In the genomic region with DNA sequence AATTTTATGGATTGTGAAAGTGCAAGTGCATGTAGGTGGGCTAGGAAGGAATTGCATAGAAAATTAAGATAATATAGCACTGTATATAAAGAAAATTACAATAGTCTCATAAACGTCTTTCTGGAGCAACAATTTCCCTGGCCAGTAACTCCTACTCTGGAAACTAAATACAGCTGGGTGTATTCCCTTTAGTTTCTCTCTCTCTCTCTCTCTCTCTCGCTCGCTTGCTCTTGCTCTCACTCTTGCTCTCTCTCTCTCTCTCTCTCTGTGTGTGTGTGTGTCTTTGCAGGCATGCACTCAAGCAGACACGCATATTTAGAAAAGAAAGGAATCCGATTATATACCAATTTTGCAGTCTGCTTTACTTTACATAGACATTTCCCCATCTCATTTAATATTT, we compare ENCODE assay signal across 20 cellular contexts.
"Had no signal": no experiment of that assay in that cellular context is flagged by ENCODE, and none has a peak within 500 bp of the region (broad histone marks: within the 10 kb centered on the region; RNA-seq: fewer than 3 reads in every experiment).

No MANE protein-coding gene starts in this region.

- H3K27ac Mint-ChIP-seq: activated T-cell treated with anti-CD3 and anti-CD28 coated beads, Interleukin-2, amount 50 U/mL, for 24 hours; activated T-helper 17 cell treated with anti-CD3 and anti-CD28 coated beads, Interleukin-2, amount 50 U/mL, for 72 hours; endodermal cell; stimulated activated naive B cell treated with anti-CD40 and anti-IgM and Interleukin-4, amounts not matched to agents 10 μg/mL and 1 μg/mL and 100 μg/mL, for 72 hours had no signal

- H3K9me3 Mint-ChIP-seq: activated naive CD4-positive, alpha-beta T cell treated with anti-CD3 and anti-CD28 coated beads, Interleukin-2, amount 50 U/mL, for 72 hours; activated T-cell treated with anti-CD3 and anti-CD28 coated beads, Interleukin-2, amount 50 U/mL, for 24 hours; activated T-helper 17 cell treated with anti-CD3 and anti-CD28 coated beads, Interleukin-2, amount 50 U/mL, for 72 hours; endodermal cell; natural killer cell treated with Interleukin-12 subunit alpha and Interleukin-12 subunit beta and Interleukin-15 and Interleukin-18, amount 100 ng/mL, for 72 hours; stimulated activated naive B cell treated with anti-CD40 and anti-IgM and Interleukin-4, amounts not matched to agents 10 μg/mL and 1 μg/mL and 100 μg/mL, for 72 hours had no signal

- H3K4me3 Mint-ChIP-seq: activated T-cell treated with anti-CD3 and anti-CD28 coated beads, Interleukin-2, amount 50 U/mL, for 24 hours; activated T-helper 17 cell treated with anti-CD3 and anti-CD28 coated beads, Interleukin-2, amount 50 U/mL, for 72 hours; endodermal cell; natural killer cell treated with Interleukin-12 subunit alpha and Interleukin-12 subunit beta and Interleukin-15 and Interleukin-18, amount 100 ng/mL, for 72 hours; stimulated activated naive B cell treated with anti-CD40 and anti-IgM and Interleukin-4, amounts not matched to agents 10 μg/mL and 1 μg/mL and 100 μg/mL, for 72 hours had no signal

- H3K4me3 ChIP-seq: right lobe of liver, vagina had no signal

- FAIRE-seq: small intestine had no signal

- DNase-seq: activated CD4-positive, alpha-beta T cell treated with anti-CD3 and anti-CD28 coated beads for 1 hour; activated CD4-positive, alpha-beta T cell treated with anti-CD3 and anti-CD28 coated beads, Interleukin-2, amount 50 U/mL, for 1 hour; activated T-cell treated with anti-CD3 and anti-CD28 coated beads, Interleukin-2, amount 50 U/mL, for 24 hours; cortex of kidney; endodermal cell; foreskin keratinocyte; kidney glomerular epithelial cell; left ventricle myocardium superior; mammary epithelial cell; nucleus accumbens; right lobe of liver; small intestine; stimulated activated CD4-positive, alpha-beta T cell treated with anti-CD3 and anti-CD28 coated beads, Interleukin-2, amount 100 ng/mL, for 24 hours; stimulated activated naive B cell treated with anti-CD40 and anti-IgM and Interleukin-4, amounts not matched to agents 10 μg/mL and 1 μg/mL and 100 μg/mL, for 72 hours; T-helper 1 cell; T-helper 9 cell had no signal

- H3K27me3 Mint-ChIP-seq: activated T-cell treated with anti-CD3 and anti-CD28 coated beads, Interleukin-2, amount 50 U/mL, for 24 hours; activated T-helper 17 cell treated with anti-CD3 and anti-CD28 coated beads, Interleukin-2, amount 50 U/mL, for 72 hours had no signal

- H3K27ac ChIP-seq: foreskin keratinocyte, right lobe of liver had no signal

- ATAC-seq: activated naive CD4-positive, alpha-beta T cell treated with anti-CD3 and anti-CD28 coated beads, Interleukin-2, amount 50 U/mL, for 72 hours; activated T-helper 17 cell treated with anti-CD3 and anti-CD28 coated beads, Interleukin-2, amount 50 U/mL, for 72 hours; foreskin keratinocyte; left ventricle myocardium superior; natural killer cell treated with Interleukin-12 subunit alpha and Interleukin-12 subunit beta and Interleukin-15 and Interleukin-18, amount 100 ng/mL, for 72 hours; right lobe of liver; stimulated activated naive B cell treated with anti-CD40 and anti-IgM and Interleukin-4, amounts not matched to agents 10 μg/mL and 1 μg/mL and 100 μg/mL, for 72 hours had no signal

- H3K9me3 ChIP-seq: right lobe of liver, vagina had no signal
